Comparison of ENCODE assay signal across 9 cellular contexts in the genomic region with DNA sequence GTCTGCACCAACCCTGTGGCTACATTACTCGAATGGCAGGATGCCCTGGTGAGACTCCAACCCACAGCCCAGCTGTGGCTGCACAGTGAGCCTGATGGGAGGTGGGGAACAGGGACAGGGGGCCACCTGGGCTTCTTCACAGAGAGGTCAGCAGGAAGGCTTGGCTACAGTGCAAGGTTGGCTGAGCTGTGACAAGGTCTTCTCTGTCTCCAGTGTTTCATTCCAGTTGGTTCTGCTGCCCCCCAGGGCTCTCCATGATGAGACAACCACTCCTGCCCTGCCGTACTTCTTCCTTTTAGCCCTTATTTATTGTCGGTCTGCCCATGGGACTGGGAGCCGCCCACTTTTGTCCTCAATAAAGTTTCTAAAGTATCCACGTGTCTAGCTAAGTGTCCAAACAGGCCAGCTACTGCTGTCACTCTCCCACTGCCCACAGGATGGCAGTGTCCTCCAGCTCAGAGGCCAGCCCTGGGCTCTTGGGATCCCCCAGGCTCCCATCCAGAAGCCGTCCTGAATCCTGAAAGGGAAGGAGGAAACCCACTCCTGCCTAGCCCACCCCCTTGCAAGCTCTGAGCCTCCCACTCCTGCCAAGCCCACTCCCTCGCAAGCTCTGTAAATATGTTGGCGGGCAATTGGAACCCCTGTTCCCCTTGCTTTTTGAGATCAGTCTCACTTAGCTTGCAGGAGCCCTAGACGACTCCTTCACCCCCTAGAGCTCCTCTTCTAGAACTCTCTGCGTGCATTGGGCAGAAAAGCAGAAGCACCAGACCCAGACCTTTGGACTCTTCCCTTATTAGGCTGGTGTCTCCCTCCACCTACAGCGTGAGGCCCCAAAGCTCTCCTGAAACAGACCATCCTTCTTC. TPM values are rescaled to one million over a fixed set of nuclear protein-coding genes. Genes with fewer than 3 reads are reported as not detected.
DNase-seq lines count a peak whose midpoint lies in the region; ATAC-seq and TF ChIP-seq lines count a peak whose summit lies in the region.
"Had no signal": no experiment of that assay in that cellular context is flagged by ENCODE, and none has a peak within 500 bp of the region (broad histone marks: within the 10 kb centered on the region; RNA-seq: fewer than 3 reads in every experiment).

No MANE protein-coding gene starts in this region.

- H3K4me1 Mint-ChIP-seq in activated CD8-positive, alpha-beta T cell treated with anti-CD3 and anti-CD28 coated beads for 36 hours (ENCODE audit: low read depth): peaks cover 3% of the 10 kb centered on the region
- H3K4me1 Mint-ChIP-seq in activated CD8-positive, alpha-beta T cell treated with anti-CD3 and anti-CD28 coated beads, Interleukin-2, amount 10 ng/mL, durations not matched to agents 7 days and 5 days (ENCODE audit: low read depth): peaks cover 4% of the 10 kb centered on the region

- no peaks in the 10 kb centered on the region for H3K9me3 Mint-ChIP-seq in activated CD8-positive, alpha-beta T cell treated with anti-CD3 and anti-CD28 coated beads for 36 hours
- H3K9me3 Mint-ChIP-seq in activated CD8-positive, alpha-beta T cell treated with anti-CD3 and anti-CD28 coated beads, Interleukin-2, amount 10 ng/mL, durations not matched to agents 7 days and 5 days (ENCODE audit: insufficient read depth): no peaks in the 10 kb centered on the region
- H3K9me3 Mint-ChIP-seq: central memory CD8-positive, alpha-beta T cell had no signal

- no peaks in the 10 kb centered on the region for H3K79me2 ChIP-seq in mammary epithelial cell (ENCODE audit: insufficient read depth, low read length)

- ATAC-seq in activated CD8-positive, alpha-beta T cell treated with anti-CD3 and anti-CD28 coated beads for 36 hours: peak; percentile 58
- no peak for ATAC-seq in activated CD8-positive, alpha-beta T cell treated with anti-CD3 and anti-CD28 coated beads, Interleukin-2, amount 10 ng/mL, durations not matched to agents 7 days and 5 days

- H3K9me3 ChIP-seq in mammary epithelial cell (replicated peaks; ENCODE audit: insufficient read depth, low read length) (no peaks in the 10 kb centered on the region), stomach (no peaks in the 10 kb centered on the region)

- H3K4me3 Mint-ChIP-seq in activated CD8-positive, alpha-beta T cell treated with anti-CD3 and anti-CD28 coated beads for 36 hours: no peak overlapping the region
- no peak overlapping the region for H3K4me3 Mint-ChIP-seq in activated CD8-positive, alpha-beta T cell treated with anti-CD3 and anti-CD28 coated beads, Interleukin-2, amount 10 ng/mL, durations not matched to agents 7 days and 5 days
- H3K4me3 Mint-ChIP-seq: central memory CD8-positive, alpha-beta T cell had no signal

- intact Hi-C loops in activated CD8-positive, alpha-beta T cell treated with anti-CD3 and anti-CD28 coated beads for 36 hours (cut with micrococcal nuclease): no loop called here
- intact Hi-C loops in mammary epithelial cell (cut with micrococcal nuclease) (loop anchor here (1.0 kb wide), 1 partner anchor 183 kb away; no protein-coding TSS in a partner anchor), stomach (cut with DNase I; ENCODE audit: low total_unique reads) (no loop called here)

- H3K36me3 ChIP-seq in mammary epithelial cell (ENCODE audit: insufficient read depth, low read length): peaks cover 1% of the 10 kb centered on the region
- H3K36me3 ChIP-seq in stomach: peaks cover 0 to 8% (median 0%) of the 10 kb centered on the region in 4 donors

- CTCF ChIA-PET in activated CD8-positive, alpha-beta T cell treated with anti-CD3 and anti-CD28 coated beads for 36 hours (lab: Charles Lee): interaction anchor here (0.6 to 4.1 kb wide), 19 partner anchors 9 to 377 kb away, joined by 3 to 52 read pairs (median 7); a partner anchor contains a TSS
- CTCF ChIA-PET in activated CD8-positive, alpha-beta T cell treated with anti-CD3 and anti-CD28 coated beads, Interleukin-2, amount 10 ng/mL, durations not matched to agents 7 days and 5 days (lab: Charles Lee): interaction anchor here (0.7 to 3.6 kb wide), 19 partner anchors 9 to 250 kb away, joined by 3 to 37 read pairs (median 5); a partner anchor contains a TSS
- CTCF ChIA-PET in mammary epithelial cell (lab: Charles Lee; ENCODE audit: low non-redundant PET): interaction anchor here (0.5 to 1.6 kb wide), 10 partner anchors 9 to 182 kb away, joined by 3 to 16 read pairs (median 4); a partner anchor contains a TSS

- H3K27ac ChIP-seq in mammary epithelial cell (ENCODE audit: insufficient read depth, low read depth, low read length) (no peak overlapping the region), stomach (no peak overlapping the region)

- no peaks in the 10 kb centered on the region for H3K27me3 ChIP-seq in mammary epithelial cell (ENCODE audit: insufficient read depth, low read length)
- H3K27me3 ChIP-seq in stomach: peaks cover 12 to 60% (median 40%) of the 10 kb centered on the region in 3 donors

- no peak overlapping the region for H2AFZ ChIP-seq in mammary epithelial cell (ENCODE audit: low read depth, low read length)

- peak; percentile 36 for DNase-seq in activated CD8-positive, alpha-beta T cell treated with anti-CD3 and anti-CD28 coated beads for 36 hours
- DNase-seq in activated CD8-positive, alpha-beta T cell treated with anti-CD3 and anti-CD28 coated beads, Interleukin-2, amount 10 ng/mL, durations not matched to agents 7 days and 5 days: no peak
- DNase-seq in NCI-H510A (lab: John Stamatoyannopoulos, UW): peak; percentile 64
- peak; percentile 37 for DNase-seq in mammary epithelial cell
- peak; percentile 52 for DNase-seq in kidney glomerular epithelial cell (lab: John Stamatoyannopoulos, UW)
- peak; percentile 73 for DNase-seq in stomach
- DNase-seq in activated CD4-positive, CD25-positive, alpha-beta regulatory T cell (lab: John Stamatoyannopoulos, UW): no peak
- DNase-seq in central memory CD4-positive, alpha-beta T cell: no peak

- no TSS peak for BruUV-seq in mammary epithelial cell (replicated peaks; lab: Mats Ljungman, UMichigan)

- H4K20me1 ChIP-seq in mammary epithelial cell (ENCODE audit: insufficient read depth, low read length): no peaks in the 10 kb centered on the region

- POLR2A ChIA-PET in activated CD8-positive, alpha-beta T cell treated with anti-CD3 and anti-CD28 coated beads for 36 hours (lab: Charles Lee): interaction anchor here (1.2 to 3.3 kb wide), 6 partner anchors 8 to 66 kb away, joined by 3 to 17 read pairs (median 4); a partner anchor contains a TSS
- POLR2A ChIA-PET in activated CD8-positive, alpha-beta T cell treated with anti-CD3 and anti-CD28 coated beads, Interleukin-2, amount 10 ng/mL, durations not matched to agents 7 days and 5 days (lab: Charles Lee): interaction anchor here (0.9 to 2.2 kb wide), 3 partner anchors 9 to 201 kb away, joined by 3 to 12 read pairs (median 4); a partner anchor contains a TSS

- H3K4me3 ChIP-seq in mammary epithelial cell (replicated peaks in 1 of 3; ENCODE audit: insufficient read depth in 1 of 3, low read depth in 2 of 3, low read length in 3 of 3) (no peak overlapping the region), stomach (no peak overlapping the region)

- no peak for TF ChIP-seq EP300 in stomach (IDR thresholded peaks at IDR 0.05)

- TF ChIP-seq POLR2A in stomach (IDR thresholded peaks at IDR 0.05): no peak

- no peak overlapping the region for H3K9ac ChIP-seq in mammary epithelial cell (ENCODE audit: insufficient read depth, low read length)

- 49% methylated on average over 11 of the region's 11 CpGs for WGBS in mammary epithelial cell (ENCODE audit: low coverage, missing lambda C conversion rate)
- 43 to 49% (median 46%) methylated on average over 10 to 11 of the region's 11 CpGs for WGBS in stomach, 5 donors

- peaks cover 25% of the 10 kb centered on the region for H3K36me3 Mint-ChIP-seq in activated CD8-positive, alpha-beta T cell treated with anti-CD3 and anti-CD28 coated beads for 36 hours (ENCODE audit: low read depth)
- peaks cover 51% of the 10 kb centered on the region for H3K36me3 Mint-ChIP-seq in activated CD8-positive, alpha-beta T cell treated with anti-CD3 and anti-CD28 coated beads, Interleukin-2, amount 10 ng/mL, durations not matched to agents 7 days and 5 days (ENCODE audit: low read depth)

- no peak overlapping the region for H3K27ac Mint-ChIP-seq in activated CD8-positive, alpha-beta T cell treated with anti-CD3 and anti-CD28 coated beads for 36 hours
- H3K27ac Mint-ChIP-seq in activated CD8-positive, alpha-beta T cell treated with anti-CD3 and anti-CD28 coated beads, Interleukin-2, amount 10 ng/mL, durations not matched to agents 7 days and 5 days: no peak overlapping the region

- peak; percentile 56 for TF ChIP-seq CTCF in activated CD8-positive, alpha-beta T cell treated with anti-CD3 and anti-CD28 coated beads for 36 hours (IDR thresholded peaks at IDR 0.05)
- TF ChIP-seq CTCF in mammary epithelial cell (conservative IDR thresholded peaks at IDR 0.05 in 1 of 2, IDR thresholded peaks at IDR 0.05 in 1 of 2; ENCODE audit: extremely low read depth in 1 of 2, insufficient read depth in 1 of 2, low read depth in 1 of 2, low read length in 2 of 2) (peak; percentile 70 to 92), stomach (IDR thresholded peaks at IDR 0.05) (peak in 5 of 7 experiments; percentile 61 to 77 (median 71))

- dilution Hi-C loops in mammary epithelial cell (cut with HindIII; ENCODE audit: low sequenced_read_pairs): no loop called here

- peaks cover 4% of the 10 kb centered on the region for H3K4me1 ChIP-seq in mammary epithelial cell (ENCODE audit: insufficient read depth, low read length)
- H3K4me1 ChIP-seq in stomach: peaks cover 6 to 29% (median 13%) of the 10 kb centered on the region in 4 donors

- in situ Hi-C loops in mammary epithelial cell (cut with MboI; ENCODE audit: low sequenced_read_pairs in 2 of 2): loop anchor here in 1 of 2 donors (10.0 kb wide), 1 partner anchor 183 kb away; no protein-coding TSS in a partner anchor

- no peak overlapping the region for H3K4me2 ChIP-seq in mammary epithelial cell (ENCODE audit: insufficient read depth, low read depth, low read length)

- H3K27me3 Mint-ChIP-seq in activated CD8-positive, alpha-beta T cell treated with anti-CD3 and anti-CD28 coated beads for 36 hours: peaks cover 36% of the 10 kb centered on the region
- H3K27me3 Mint-ChIP-seq in activated CD8-positive, alpha-beta T cell treated with anti-CD3 and anti-CD28 coated beads, Interleukin-2, amount 10 ng/mL, durations not matched to agents 7 days and 5 days (ENCODE audit: low read depth): peaks cover 27% of the 10 kb centered on the region

RNA-seq across cellular contexts. Expression of a gene that starts 5.4 kb away (rescaled TPM):
- total RNA-seq in activated CD8-positive, alpha-beta T cell treated with anti-CD3 and anti-CD28 coated beads for 36 hours: not detected
- not detected for total RNA-seq in activated CD8-positive, alpha-beta T cell treated with anti-CD3 and anti-CD28 coated beads, Interleukin-2, amount 10 ng/mL, durations not matched to agents 7 days and 5 days
- under 1 TPM in 1 of 2 donors, not detected in 1; 0.24 TPM for total RNA-seq in mammary epithelial cell
- polyA plus RNA-seq in mammary epithelial cell: 0.03 TPM
- not detected for polyA minus RNA-seq in mammary epithelial cell
- not detected for total RNA-seq in stomach
- polyA plus RNA-seq in stomach: not detected

RNA-seq across cellular contexts. Expression of a gene that starts 8.5 kb away (rescaled TPM):
- total RNA-seq in activated CD8-positive, alpha-beta T cell treated with anti-CD3 and anti-CD28 coated beads for 36 hours: 10 to 100 TPM; 46.6 to 52.6 TPM
- total RNA-seq in activated CD8-positive, alpha-beta T cell treated with anti-CD3 and anti-CD28 coated beads, Interleukin-2, amount 10 ng/mL, durations not matched to agents 7 days and 5 days: 100 to 1,000 TPM; 107 to 111 TPM
- 10 to 100 TPM in 1 of 2 donors, under 1 TPM in 1; 0.33 to 34.2 TPM for total RNA-seq in mammary epithelial cell
- 23.0 TPM for polyA plus RNA-seq in mammary epithelial cell
- polyA minus RNA-seq in mammary epithelial cell: 30.6 TPM
- 10 to 100 TPM in 2 of 5 donors, 1 to 10 TPM in 3; 1.4 to 54.2 (median 8.5) TPM for total RNA-seq in stomach
- polyA plus RNA-seq in stomach: 10 to 100 TPM in 1 of 3 donors, 1 to 10 TPM in 2; 3.2 to 15.7 (median 8.9) TPM

RNA-seq across cellular contexts. Expression of a gene that starts 15.1 kb away (rescaled TPM):
- total RNA-seq in activated CD8-positive, alpha-beta T cell treated with anti-CD3 and anti-CD28 coated beads for 36 hours: under 1 TPM in 1 of 2 experiments, not detected in 1; 0.14 TPM
- total RNA-seq in activated CD8-positive, alpha-beta T cell treated with anti-CD3 and anti-CD28 coated beads, Interleukin-2, amount 10 ng/mL, durations not matched to agents 7 days and 5 days: under 1 TPM in 1 of 2 experiments, not detected in 1; 0.29 TPM
- total RNA-seq in mammary epithelial cell: under 1 TPM; 0.14 to 0.17 TPM
- 0.03 TPM for polyA plus RNA-seq in mammary epithelial cell
- polyA minus RNA-seq in mammary epithelial cell: not detected
- 10 to 100 TPM in 2 of 5 donors, 1 to 10 TPM in 2, not detected in 1; 3.1 to 54.7 (median 13.9) TPM for total RNA-seq in stomach
- 1 to 10 TPM; 1.5 to 1.6 (median 1.5) TPM for polyA plus RNA-seq in stomach

RNA-seq across cellular contexts. Expression of a gene that starts 35.7 kb away (rescaled TPM):
- total RNA-seq in activated CD8-positive, alpha-beta T cell treated with anti-CD3 and anti-CD28 coated beads for 36 hours: 10 to 100 TPM in 1 of 2 experiments, 1 to 10 TPM in 1; 9.2 to 10.8 TPM
- 10 to 100 TPM; 12.9 to 13.0 TPM for total RNA-seq in activated CD8-positive, alpha-beta T cell treated with anti-CD3 and anti-CD28 coated beads, Interleukin-2, amount 10 ng/mL, durations not matched to agents 7 days and 5 days
- total RNA-seq in mammary epithelial cell: 10 to 100 TPM; 22.3 to 51.2 TPM
- 35.2 TPM for polyA plus RNA-seq in mammary epithelial cell
- polyA minus RNA-seq in mammary epithelial cell: 88.5 TPM
- 100 to 1,000 TPM in 1 of 5 donors, 10 to 100 TPM in 4; 14.8 to 194 (median 24.8) TPM for total RNA-seq in stomach
- polyA plus RNA-seq in stomach: 10 to 100 TPM in 2 of 3 donors, 1 to 10 TPM in 1; 8.0 to 15.9 (median 14.4) TPM

RNA-seq across cellular contexts. Expression of a gene that starts 36.6 kb away (rescaled TPM):
- not detected for total RNA-seq in activated CD8-positive, alpha-beta T cell treated with anti-CD3 and anti-CD28 coated beads for 36 hours
- not detected for total RNA-seq in activated CD8-positive, alpha-beta T cell treated with anti-CD3 and anti-CD28 coated beads, Interleukin-2, amount 10 ng/mL, durations not matched to agents 7 days and 5 days
- total RNA-seq in mammary epithelial cell: under 1 TPM in 1 of 2 donors, not detected in 1; 0.35 TPM
- polyA plus RNA-seq in mammary epithelial cell: not detected
- not detected for polyA minus RNA-seq in mammary epithelial cell
- 10 to 100 TPM in 2 of 5 donors, under 1 TPM in 1, not detected in 2; 0.45 to 14.5 (median 11.9) TPM for total RNA-seq in stomach
- 1 to 10 TPM in 1 of 3 donors, under 1 TPM in 1, not detected in 1; 0.50 to 9.0 TPM for polyA plus RNA-seq in stomach

Comparison
In these comparisons a context has a peak if more than half of its experiments do, and no peak if none do; other contexts are left out.
1. DNase-seq: peak in activated CD8-positive, alpha-beta T cell treated with anti-CD3 and anti-CD28 coated beads for 36 hours (single experiment), NCI-H510A (single experiment), mammary epithelial cell (single experiment), kidney glomerular epithelial cell (single experiment) and stomach (single experiment); none in activated CD8-positive, alpha-beta T cell treated with anti-CD3 and anti-CD28 coated beads, Interleukin-2, amount 10 ng/mL, durations not matched to agents 7 days and 5 days (single experiment), activated CD4-positive, CD25-positive, alpha-beta regulatory T cell (0 of 4) and central memory CD4-positive, alpha-beta T cell (single experiment).
2. Peak in every context shown above with its lines, with median percentiles within 50 percentile points of each other: CTCF ChIP-seq.